ENCODE assay signal across 14 cellular contexts in the genomic region with DNA sequence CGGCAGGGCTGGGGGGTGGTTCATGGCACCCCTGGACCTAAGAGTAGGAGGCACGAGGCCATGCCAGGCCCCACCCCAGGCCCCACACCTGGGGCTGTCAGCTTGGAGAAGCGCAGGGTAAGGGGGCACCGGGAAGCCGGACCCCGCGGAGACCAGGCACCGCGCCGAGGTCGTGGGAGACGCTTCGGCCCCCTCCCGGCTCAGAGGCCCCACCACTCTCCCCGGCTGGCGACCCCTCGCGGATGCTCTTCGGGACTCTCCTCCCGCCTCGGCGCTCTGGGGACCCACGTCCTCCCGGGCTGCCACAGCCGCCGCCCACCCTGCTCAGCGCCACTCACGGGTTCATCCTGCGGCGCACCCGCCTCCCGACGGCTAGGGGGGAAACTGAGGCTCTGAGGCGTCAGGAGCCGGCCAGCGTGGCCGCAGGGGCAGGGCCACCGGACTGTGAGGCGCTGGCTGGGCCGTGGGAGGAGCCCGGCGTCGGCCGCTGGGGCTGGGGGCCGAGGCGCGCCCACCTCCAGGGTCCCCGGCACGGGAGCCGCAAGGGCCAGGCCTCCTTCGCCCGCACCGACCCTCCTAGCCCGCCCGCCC.
"Had no signal": no experiment of that assay in that cellular context is flagged by ENCODE, and none has a peak within 500 bp of the region (broad histone marks: within the 10 kb centered on the region; RNA-seq: fewer than 3 reads in every experiment).

No MANE protein-coding gene starts in this region.

- H3K36me3 ChIP-seq: cardiac muscle cell, colonic mucosa had no signal

- H3K4me3 ChIP-seq: cardiac muscle cell, colonic mucosa had no signal

- FAIRE-seq: frontal cortex, keratinocyte, small intestine had no signal

- H3K27ac ChIP-seq: cardiac muscle cell, colonic mucosa, VCaP had no signal

- H3K4me1 ChIP-seq: colonic mucosa had no signal

- DNase-seq: activated CD4-positive, alpha-beta T cell treated with anti-CD3 and anti-CD28 coated beads for 4 hours; activated CD8-positive, alpha-beta T cell treated with anti-CD3 and anti-CD28 coated beads, Interleukin-2, amount 10 ng/mL, durations not matched to agents 7 days and 5 days; activated naive CD4-positive, alpha-beta T cell; colonic mucosa; effector CD8-positive, alpha-beta T cell; mammary epithelial cell; small intestine; T-helper 1 cell; trophoblast cell had no signal

- ATAC-seq: activated CD8-positive, alpha-beta T cell treated with anti-CD3 and anti-CD28 coated beads, Interleukin-2, amount 10 ng/mL, durations not matched to agents 7 days and 5 days; stimulated activated effector memory CD8-positive, alpha-beta T cell treated with anti-CD3 and anti-CD28 coated beads, Interleukin-12 subunit alpha, Interleukin-12 subunit beta, amount 100 ng/mL, for 72 hours had no signal

- H3K27me3 ChIP-seq: cardiac muscle cell, colonic mucosa had no signal

- H3K9me3 ChIP-seq: colonic mucosa had no signal
